ENCODE assay signal across 9 cellular contexts in genomic region chr22:37186228-37186996, GRCh38. TPM values are rescaled to one million over a fixed set of nuclear protein-coding genes. Genes with fewer than 3 reads are reported as not detected.
DNase-seq lines count a peak whose midpoint lies in the region; ATAC-seq, FAIRE-seq and TF ChIP-seq lines count a peak whose summit lies in the region.
"Had no signal": no experiment of that assay in that cellular context is flagged by ENCODE, and none has a peak within 500 bp of the region (broad histone marks: within the 10 kb centered on the region; RNA-seq: fewer than 3 reads in every experiment).

No MANE protein-coding gene starts in this region.

- no peaks in the 10 kb centered on the region for H3K9me3 Mint-ChIP-seq in CD4-positive, alpha-beta T cell
- H3K9me3 Mint-ChIP-seq in endodermal cell (peaks cover 8% of the 10 kb centered on the region), mesothelial cell of epicardium (peaks cover 6% of the 10 kb centered on the region)

- FAIRE-seq in H54 (lab: Jason Lieb, UNC), result peak; percentile 74

- H3K4me1 Mint-ChIP-seq in CD4-positive, alpha-beta T cell (ENCODE audit: low read depth), result peaks cover 43% of the 10 kb centered on the region
- H3K4me1 Mint-ChIP-seq in endodermal cell (peaks cover 36% of the 10 kb centered on the region), mesothelial cell of epicardium (peaks cover 47% of the 10 kb centered on the region)

- POLR2A ChIA-PET in CD4-positive, alpha-beta T cell (lab: Charles Lee), result interaction anchor here (0.6 to 1.1 kb wide), 2 partner anchors 13 to 60 kb away, joined by 3 read pairs; no protein-coding TSS in a partner anchor

- peak in 4 of 10 experiments; percentile 24 to 40 (median 31) for DNase-seq in CD4-positive, alpha-beta T cell
- DNase-seq in H54 (ENCODE audit: insufficient read length, low spot score) (peak; percentile 54), T-helper 2 cell (peak in 3 of 5 experiments; percentile 9 to 94 (median 74)), endodermal cell (peak; percentile 75), mesothelial cell of epicardium (ENCODE audit: low spot score in 2 of 2, unreplicated experiment in 2 of 2) (no peak), anterior cingulate cortex (lab: John Stamatoyannopoulos, UW) (no peak), NCI-H1092 treated with DMSO at 0.1 percent for 48 hours (lab: John Stamatoyannopoulos, UW) (no peak)

- H3K4me3 Mint-ChIP-seq in CD4-positive, alpha-beta T cell, result peak overlapping the region; percentile 75
- H3K4me3 Mint-ChIP-seq in endodermal cell, result peak overlapping the region; percentile 33
- H3K4me3 Mint-ChIP-seq in mesothelial cell of epicardium, result peak overlapping the region; percentile 61

- H3K27ac Mint-ChIP-seq in CD4-positive, alpha-beta T cell, result peak overlapping the region; percentile 72
- H3K27ac Mint-ChIP-seq in endodermal cell, result peak overlapping the region; percentile 73
- peak overlapping the region; percentile 88 for H3K27ac Mint-ChIP-seq in mesothelial cell of epicardium

- 88 to 92% methylated on average over 5 to 8 of the region's 9 CpGs for WGBS in endodermal cell (ENCODE audit: insufficient coverage in 1 of 2, insufficient read length in 1 of 2), 2 experiments

- intact Hi-C loops in CD4-positive, alpha-beta T cell (cut with DNase I, micrococcal nuclease), result no loop called here

- TF ChIP-seq CTCF in CD4-positive, alpha-beta T cell (IDR thresholded peaks at IDR 0.05), result no peak
- TF ChIP-seq CTCF in endodermal cell (conservative IDR thresholded peaks at IDR 0.05) (no peak), mesothelial cell of epicardium (IDR thresholded peaks at IDR 0.05; ENCODE audit: unreplicated experiment) (no peak)

- peaks cover 5% of the 10 kb centered on the region for H3K36me3 Mint-ChIP-seq in CD4-positive, alpha-beta T cell (ENCODE audit: low read depth)
- H3K36me3 Mint-ChIP-seq in endodermal cell (ENCODE audit: low read depth) (peaks cover 11% of the 10 kb centered on the region), mesothelial cell of epicardium (peaks cover 15% of the 10 kb centered on the region)

- CTCF ChIA-PET in CD4-positive, alpha-beta T cell (lab: Charles Lee), result interaction anchor here (1.7 kb wide), 1 partner anchor 33 kb away, joined by 4 read pairs; no protein-coding TSS in a partner anchor

- H3K27me3 ChIP-seq in CD4-positive, alpha-beta T cell (ENCODE audit: control insufficient read depth, insufficient read depth, low read length), result no peaks in the 10 kb centered on the region
- no peaks in the 10 kb centered on the region for H3K27me3 ChIP-seq in endodermal cell (ENCODE audit: control insufficient read depth, insufficient read depth, low read length, poor library complexity, severe bottlenecking)

- H3K9ac ChIP-seq in endodermal cell (ENCODE audit: extremely low read depth, low read length, poor library complexity, severe bottlenecking), result no peak overlapping the region
- H3K9ac ChIP-seq: KMS-11 had no signal

- TF ChIP-seq POLR2A in H54 (IDR thresholded peaks at IDR 0.05; ENCODE audit: low read depth, low read length), result no peak

- H3K4me3 ChIP-seq in endodermal cell (ENCODE audit: low read length), result no peak overlapping the region

- ATAC-seq in CD4-positive, alpha-beta T cell (ENCODE audit: poor library complexity), result peak; percentile 94
- ATAC-seq in HG02970 (IDR thresholded peaks at IDR 0.05; ENCODE audit: low FRiP score, unreplicated experiment), result no peak

- no peaks in the 10 kb centered on the region for H3K36me3 ChIP-seq in endodermal cell (ENCODE audit: control insufficient read depth, insufficient read depth, low read length)

- no peak overlapping the region for H3K27ac ChIP-seq in CD4-positive, alpha-beta T cell (ENCODE audit: low read depth, low read length)
- H3K27ac ChIP-seq in endodermal cell (ENCODE audit: low read depth, low read length), result no peak overlapping the region
- H3K27ac ChIP-seq: KMS-11 had no signal

- no peaks in the 10 kb centered on the region for H3K27me3 Mint-ChIP-seq in CD4-positive, alpha-beta T cell
- H3K27me3 Mint-ChIP-seq in endodermal cell (ENCODE audit: insufficient read depth) (no peaks in the 10 kb centered on the region), mesothelial cell of epicardium (ENCODE audit: low read depth) (no peaks in the 10 kb centered on the region)

- H3K9me3 ChIP-seq in CD4-positive, alpha-beta T cell (ENCODE audit: control insufficient read depth, low read length), result no peaks in the 10 kb centered on the region
- peaks cover 12% of the 10 kb centered on the region for H3K9me3 ChIP-seq in endodermal cell (ENCODE audit: control insufficient read depth, low read length)

- peaks cover 23% of the 10 kb centered on the region for H3K4me1 ChIP-seq in endodermal cell (ENCODE audit: control insufficient read depth, insufficient read depth, low read length)

RNA-seq across cellular contexts. Expression of gene C1QTNF6, which starts 1.6 kb away (rescaled TPM):
- 10 to 100 TPM; 11.9 to 12.1 TPM for total RNA-seq in CD4-positive, alpha-beta T cell
- total RNA-seq in endodermal cell, result 10 to 100 TPM; 15.5 to 16.9 TPM
- polyA plus RNA-seq in endodermal cell (2013, experiment 1 of 2), result 17.3 TPM
- polyA plus RNA-seq in endodermal cell (2013, experiment 2 of 2), result 18.8 TPM
- total RNA-seq in mesothelial cell of epicardium, result 51.8 to 58.3 TPM (median 54.1 TPM) in 3 replicates

RNA-seq across cellular contexts. Expression of gene SSTR3, which starts 25.9 kb away (rescaled TPM):
- 1 to 10 TPM; 1.9 to 2.1 TPM for total RNA-seq in CD4-positive, alpha-beta T cell
- total RNA-seq in endodermal cell (under 1 TPM; 0.11 to 0.20 TPM), mesothelial cell of epicardium (0.61 to 0.82 TPM (median 0.69 TPM) in 3 replicates)
- 0.14 TPM for polyA plus RNA-seq in endodermal cell (2013, experiment 1 of 2)
- polyA plus RNA-seq in endodermal cell (2013, experiment 2 of 2), result 0.12 TPM

RNA-seq across cellular contexts. Expression of gene IL2RB, which starts 36.7 kb away (rescaled TPM):
- 10 to 100 TPM; 47.5 to 49.6 TPM for total RNA-seq in CD4-positive, alpha-beta T cell
- total RNA-seq in endodermal cell (under 1 TPM; 0.15 to 0.42 TPM), mesothelial cell of epicardium (1.6 to 2.1 TPM (median 1.7 TPM) in 3 replicates)
- 1.1 TPM for polyA plus RNA-seq in endodermal cell (2013, experiment 1 of 2)
- polyA plus RNA-seq in endodermal cell (2013, experiment 2 of 2), result 1.5 TPM

RNA-seq across cellular contexts. Expression of gene RAC2, which starts 57.7 kb away (rescaled TPM):
- 100 to 1,000 TPM; 174 to 180 TPM for total RNA-seq in CD4-positive, alpha-beta T cell
- total RNA-seq in endodermal cell (1 to 10 TPM; 4.5 to 5.6 TPM), mesothelial cell of epicardium (6.3 to 6.5 TPM (median 6.4 TPM) in 3 replicates)
- polyA plus RNA-seq in endodermal cell (2013, experiment 1 of 2), result 2.0 TPM
- polyA plus RNA-seq in endodermal cell (2013, experiment 2 of 2), result 1.8 TPM

Comparison
In these comparisons a context has a peak if more than half of its experiments do, and no peak if none do; other contexts are left out.
1. DNase-seq: peak in H54 (single experiment), T-helper 2 cell (3 of 5) and endodermal cell (single experiment); none in mesothelial cell of epicardium (0 of 2), anterior cingulate cortex (0 of 58) and NCI-H1092 treated with DMSO at 0.1 percent for 48 hours (single experiment).
2. RNA of gene IL2RB, which starts 36.7 kb away (total RNA-seq): 47.5 to 49.6 TPM in CD4-positive, alpha-beta T cell; 1.6 to 2.1 TPM in mesothelial cell of epicardium and 0.15 to 0.42 TPM in endodermal cell; every median in the first group is over 10 times any median in the second.
3. Peak in every context shown above with its lines, with median percentiles within 50 percentile points of each other: H3K27ac Mint-ChIP-seq and H3K4me3 Mint-ChIP-seq.